11 cellular contexts compared by ENCODE assay signal in the genomic region with DNA sequence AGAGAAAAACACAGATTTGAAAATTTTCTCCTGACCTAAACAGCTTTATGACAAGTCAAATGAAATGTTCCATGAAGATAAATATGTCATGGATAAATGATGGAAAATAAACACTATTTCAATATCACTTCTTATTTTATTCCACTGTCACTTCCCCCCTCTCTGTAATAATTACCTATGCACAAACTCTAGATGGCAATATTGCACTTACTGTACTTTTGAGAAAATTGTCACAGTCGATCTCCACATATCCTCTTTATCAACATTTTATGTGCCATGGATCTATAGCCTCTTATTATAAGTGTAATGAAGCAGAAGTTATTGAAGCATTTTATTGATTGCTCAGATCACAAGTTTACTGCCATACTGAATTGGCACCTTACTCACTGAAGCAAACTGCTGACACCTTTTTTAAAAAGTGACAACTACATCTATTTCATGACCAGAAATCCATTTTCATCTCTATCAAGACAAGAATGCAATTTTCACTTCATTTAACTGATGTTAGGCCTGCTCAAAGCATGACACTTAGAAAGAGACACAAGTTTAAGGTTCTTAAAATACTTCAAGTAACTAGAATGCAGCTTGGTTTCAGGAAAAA.
DNase-seq lines count a peak whose midpoint lies in the region; ATAC-seq and TF ChIP-seq lines count a peak whose summit lies in the region.
"Had no signal": no experiment of that assay in that cellular context is flagged by ENCODE, and none has a peak within 500 bp of the region (broad histone marks: within the 10 kb centered on the region; RNA-seq: fewer than 3 reads in every experiment).

No MANE protein-coding gene starts in this region.

- peak; percentile 88 for TF ChIP-seq CTCF in A673 (conservative IDR thresholded peaks at IDR 0.05; ENCODE audit: low read depth, low read length)
- peak in 38 of 56 donors; percentile 8 to 60 (median 30) for TF ChIP-seq CTCF in dorsolateral prefrontal cortex (IDR thresholded peaks at IDR 0.05 in 54 of 56, conservative IDR thresholded peaks at IDR 0.05 in 2 of 56; ENCODE audit: low read depth in 1 of 56, partially characterized antibody in 56 of 56)
- TF ChIP-seq CTCF in adrenal gland (IDR thresholded peaks at IDR 0.05): peak in 2 of 6 experiments; percentile 29 to 33

- TF ChIP-seq POLR2A in GM18505 (IDR thresholded peaks at IDR 0.05; ENCODE audit: borderline replicate concordance, extremely low read depth, insufficient read depth, insufficient read length): no peak
- no peak for TF ChIP-seq POLR2A in adrenal gland (IDR thresholded peaks at IDR 0.05)

- H3K36me3 ChIP-seq in A673 (ENCODE audit: insufficient read depth, low read length, poor library complexity, severe bottlenecking) (no peaks in the 10 kb centered on the region), adrenal gland (replicated peaks in 1 of 2) (no peaks in the 10 kb centered on the region)

- H3K4me3 ChIP-seq in A673 (ENCODE audit: low read depth, low read length, poor library complexity, severe bottlenecking): no peak overlapping the region
- H3K4me3 ChIP-seq in dorsolateral prefrontal cortex: no peak overlapping the region
- H3K4me3 ChIP-seq in adrenal gland: no peak overlapping the region
- H3K4me3 ChIP-seq: SK-N-MC had no signal

- POLR2A ChIA-PET in A673 (lab: Charles Lee; ENCODE audit: low non-redundant PET): no interaction called here

- BruUV-seq in A673 (replicated peaks; lab: Mats Ljungman, UMichigan): no TSS peak

- H3K27ac ChIP-seq in A673 (ENCODE audit: low read depth, low read length, poor library complexity, severe bottlenecking): no peak overlapping the region
- H3K27ac ChIP-seq in dorsolateral prefrontal cortex: no peak overlapping the region
- no peak overlapping the region for H3K27ac ChIP-seq in adrenal gland
- H3K27ac ChIP-seq: SK-N-MC had no signal

- H3K9me3 Mint-ChIP-seq in effector memory CD8-positive, alpha-beta T cell: no peaks in the 10 kb centered on the region
- H3K9me3 Mint-ChIP-seq: stimulated activated naive CD8-positive, alpha-beta T cell treated with anti-CD3 and anti-CD28 coated beads, Interleukin-15, Interleukin-2, amounts not matched to agents 100 ng/mL and 50 ng/mL, for 24 hours had no signal

- WGBS in adrenal gland, 4 donors: 0 to 15% (median 8%) methylated on average over 1 of the region's 1 CpG

- no peak overlapping the region for H3K4me3 Mint-ChIP-seq in effector memory CD8-positive, alpha-beta T cell
- H3K4me3 Mint-ChIP-seq: stimulated activated naive CD8-positive, alpha-beta T cell treated with anti-CD3 and anti-CD28 coated beads, Interleukin-15, Interleukin-2, amounts not matched to agents 100 ng/mL and 50 ng/mL, for 24 hours had no signal

- CTCF ChIA-PET in A673 (lab: Charles Lee): no interaction called here

- peak; percentile 74 for DNase-seq in A673 (ENCODE audit: low spot score)
- peak; percentile 58 for DNase-seq in NCI-H526 treated with DMSO at 0.1 percent for 48 hours (lab: John Stamatoyannopoulos, UW)
- no peak for DNase-seq in dorsolateral prefrontal cortex
- DNase-seq in activated CD4-positive, alpha-beta T cell treated with anti-CD3 and anti-CD28 coated beads for 1 hour: no peak
- no peak for DNase-seq in adrenal gland
- DNase-seq in effector memory CD8-positive, alpha-beta T cell: no peak
- DNase-seq: cerebellar nuclear complex had no signal

- no peaks in the 10 kb centered on the region for H3K4me1 Mint-ChIP-seq in effector memory CD8-positive, alpha-beta T cell (ENCODE audit: low read depth in 2 of 2)

- no peaks in the 10 kb centered on the region for H3K36me3 Mint-ChIP-seq in effector memory CD8-positive, alpha-beta T cell (ENCODE audit: insufficient read depth)

- ATAC-seq in GM19351 (IDR thresholded peaks at IDR 0.05; ENCODE audit: unreplicated experiment) (peak; percentile 37), GM18505 (IDR thresholded peaks at IDR 0.05; ENCODE audit: unreplicated experiment) (no peak)
- ATAC-seq in effector memory CD8-positive, alpha-beta T cell (replicated peaks): no peak

- H3K27me3 ChIP-seq in A673 (replicated peaks; ENCODE audit: insufficient read depth, low read depth, low read length, poor library complexity) (no peaks in the 10 kb centered on the region), dorsolateral prefrontal cortex (no peaks in the 10 kb centered on the region), adrenal gland (no peaks in the 10 kb centered on the region)

- H3K27me3 Mint-ChIP-seq in effector memory CD8-positive, alpha-beta T cell: peaks cover 0 to 6% of the 10 kb centered on the region in 2 donors

- intact Hi-C loops in A673 (cut with micrococcal nuclease; ENCODE audit: unreplicated experiment): loop anchor here (1.0 to 10.0 kb wide), 3 partner anchors 249 to 771 kb away; no protein-coding TSS in a partner anchor
- intact Hi-C loops in dorsolateral prefrontal cortex (cut with DNase I): no loop called here
- intact Hi-C loops in adrenal gland (cut with DNase I): no loop called here

- H3K4me1 ChIP-seq in A673 (ENCODE audit: insufficient read depth, low read length, poor library complexity, severe bottlenecking) (peaks cover 20% of the 10 kb centered on the region), adrenal gland (replicated peaks in 1 of 2) (no peaks in the 10 kb centered on the region)

- H3K9me3 ChIP-seq in A673 (ENCODE audit: low read depth, low read length, poor library complexity, severe bottlenecking) (no peaks in the 10 kb centered on the region), adrenal gland (replicated peaks in 1 of 3) (no peaks in the 10 kb centered on the region)

- H3K27ac Mint-ChIP-seq in effector memory CD8-positive, alpha-beta T cell: no peak overlapping the region
- H3K27ac Mint-ChIP-seq: stimulated activated naive CD8-positive, alpha-beta T cell treated with anti-CD3 and anti-CD28 coated beads, Interleukin-15, Interleukin-2, amounts not matched to agents 100 ng/mL and 50 ng/mL, for 24 hours had no signal

Comparison
In these comparisons a context has a peak if more than half of its experiments do, and no peak if none do; other contexts are left out.
1. DNase-seq: peak in A673 (single experiment) and NCI-H526 treated with DMSO at 0.1 percent for 48 hours (single experiment); none in dorsolateral prefrontal cortex (0 of 10), activated CD4-positive, alpha-beta T cell treated with anti-CD3 and anti-CD28 coated beads for 1 hour (single experiment), adrenal gland (0 of 7) and effector memory CD8-positive, alpha-beta T cell (0 of 3).